9 cellular contexts compared by ENCODE assay signal in the genomic region with DNA sequence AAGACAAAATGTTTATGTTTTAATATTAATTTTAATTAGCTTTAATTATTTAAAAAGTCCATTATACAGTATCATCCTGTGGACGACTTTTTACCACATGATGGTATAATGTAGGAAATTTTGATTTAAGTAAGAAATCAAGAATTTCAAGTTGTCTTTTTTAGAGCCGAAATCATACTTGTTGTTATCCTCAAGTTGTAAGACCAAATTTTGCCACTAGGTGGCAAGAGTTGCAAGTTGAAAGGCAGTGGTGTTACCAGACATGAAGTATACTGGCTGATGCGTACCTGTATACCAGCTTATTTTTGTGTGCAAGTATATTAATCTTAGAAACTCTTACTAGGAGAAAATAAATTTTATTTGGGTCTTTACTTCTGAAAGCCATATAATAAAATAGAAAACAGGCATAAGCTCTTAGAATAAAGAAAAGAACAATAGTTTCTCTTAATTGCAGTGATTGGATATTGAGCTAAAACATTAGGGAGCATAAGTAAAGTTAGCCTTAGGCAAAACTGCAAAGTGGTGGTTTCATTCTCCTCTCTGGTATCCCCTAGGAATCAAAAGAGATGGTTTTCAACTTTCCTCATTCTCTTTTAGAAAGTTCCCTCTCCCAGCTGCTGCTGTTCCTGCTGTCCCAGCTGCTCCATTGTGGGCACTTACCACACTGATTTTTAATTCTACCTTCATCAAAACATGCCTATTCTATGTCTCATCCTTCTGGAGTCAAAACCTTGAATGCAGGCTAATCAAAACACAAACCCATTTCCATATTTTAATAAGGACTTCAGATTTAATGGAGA.
A peak's percentile ranks its signal among the peaks of the same experiment; 100 is the strongest.
DNase-seq lines count a peak whose midpoint lies in the region; ATAC-seq, FAIRE-seq and TF ChIP-seq lines count a peak whose summit lies in the region.
"Had no signal": no experiment of that assay in that cellular context is flagged by ENCODE, and none has a peak within 500 bp of the region (broad histone marks: within the 10 kb centered on the region; RNA-seq: fewer than 3 reads in every experiment).

No MANE protein-coding gene starts in this region.

- no peak overlapping the region for H3K27ac Mint-ChIP-seq in T-helper 17 cell

- H3K4me1 ChIP-seq in foreskin keratinocyte: no peaks in the 10 kb centered on the region
- H3K4me1 ChIP-seq in parathyroid adenoma: no peaks in the 10 kb centered on the region
- H3K4me1 ChIP-seq: SJSA1 had no signal

- POLR2A ChIA-PET in BJ (lab: Charles Lee): no interaction called here

- no peak overlapping the region for H3K4me2 ChIP-seq in parathyroid adenoma (ENCODE audit: low read length)

- no peaks in the 10 kb centered on the region for H3K36me3 ChIP-seq in BJ (ENCODE audit: control insufficient read depth, insufficient read depth, low read length)
- no peaks in the 10 kb centered on the region for H3K36me3 ChIP-seq in parathyroid adenoma (ENCODE audit: control insufficient read depth, insufficient read depth, low read length)
- H3K36me3 ChIP-seq: SJSA1 had no signal

- ATAC-seq in GM18508 (IDR thresholded peaks at IDR 0.05; ENCODE audit: insufficient read depth, unreplicated experiment): peak; percentile 68
- ATAC-seq in HG02852 (IDR thresholded peaks at IDR 0.05; ENCODE audit: unreplicated experiment): peak; percentile 92
- peak; percentile 52 for ATAC-seq in T-helper 17 cell
- ATAC-seq in foreskin keratinocyte: peak; percentile 73

- DNase-seq in BJ (ENCODE audit: low read depth) (no peak), NCI-H1436 (lab: John Stamatoyannopoulos, UW) (peak; percentile 78), T-helper 17 cell (no peak), foreskin keratinocyte (peak; percentile 10 to 56), HTR-8/SVneo (ENCODE audit: insufficient read length, low spot score) (no peak)

- H3K27me3 ChIP-seq in BJ (ENCODE audit: control insufficient read depth, insufficient read depth, low read length) (no peaks in the 10 kb centered on the region), foreskin keratinocyte (peaks cover 7% of the 10 kb centered on the region), parathyroid adenoma (ENCODE audit: control insufficient read depth, insufficient read depth, low read length) (no peaks in the 10 kb centered on the region)
- H3K27me3 ChIP-seq: SJSA1 had no signal

- no peak for FAIRE-seq in HTR-8/SVneo (lab: Jason Lieb, UNC)

- peaks cover 5% of the 10 kb centered on the region for H3K27me3 Mint-ChIP-seq in T-helper 17 cell

- no peak overlapping the region for H3K9ac ChIP-seq in parathyroid adenoma

- H3K36me3 Mint-ChIP-seq in T-helper 17 cell (ENCODE audit: low read depth): no peaks in the 10 kb centered on the region

- CTCF ChIA-PET in BJ (lab: Yijun Ruan, JAX): interaction anchor here (0.6 to 3.3 kb wide), 15 partner anchors 9 to 960 kb away, joined by 3 to 13 read pairs (median 4); no protein-coding TSS in a partner anchor

- no peaks in the 10 kb centered on the region for H3K79me2 ChIP-seq in parathyroid adenoma

- H2AFZ ChIP-seq in parathyroid adenoma: no peak overlapping the region

- H3K9me3 ChIP-seq in T-helper 17 cell (ENCODE audit: control insufficient read depth, low read length, poor library complexity, severe bottlenecking) (no peaks in the 10 kb centered on the region), parathyroid adenoma (ENCODE audit: control insufficient read depth, low read length) (no peaks in the 10 kb centered on the region)
- H3K9me3 ChIP-seq: SJSA1 had no signal

- no peak overlapping the region for H3K27ac ChIP-seq in foreskin keratinocyte
- no peak overlapping the region for H3K27ac ChIP-seq in parathyroid adenoma
- H3K27ac ChIP-seq: SJSA1 had no signal

- H3K4me3 ChIP-seq in BJ (ENCODE audit: low read depth, low read length) (no peak overlapping the region), parathyroid adenoma (ENCODE audit: low read depth, low read length) (no peak overlapping the region)
- H3K4me3 ChIP-seq: SJSA1 had no signal

- no peak overlapping the region for H3K4me3 Mint-ChIP-seq in T-helper 17 cell

- H3K4me1 Mint-ChIP-seq in T-helper 17 cell: no peaks in the 10 kb centered on the region

- TF ChIP-seq CTCF in BJ (IDR thresholded peaks at IDR 0.05; ENCODE audit: insufficient read depth, low read depth, low read length) (peak; percentile 68), foreskin keratinocyte (conservative IDR thresholded peaks at IDR 0.05) (peak; percentile 83), parathyroid adenoma (IDR thresholded peaks at IDR 0.05) (peak; percentile 32)

Comparison
In these comparisons a context has a peak if more than half of its experiments do, and no peak if none do; other contexts are left out.
1. DNase-seq: peak in NCI-H1436 (single experiment) and foreskin keratinocyte (2 of 2); none in BJ (single experiment), T-helper 17 cell (0 of 3) and HTR-8/SVneo (single experiment).
2. CTCF ChIP-seq: peak in every context shown above with its lines; median percentile 83 in foreskin keratinocyte; 68 in BJ; 32 in parathyroid adenoma.
3. Peak in every context shown above with its lines, with median percentiles within 50 percentile points of each other: ATAC-seq.